In genomic region chr12:98572010-98572409, GRCh38 we compare ENCODE assay signal across 10 cellular contexts. TPM values are rescaled to one million over a fixed set of nuclear protein-coding genes. Genes with fewer than 3 reads are reported as not detected.
A peak's percentile ranks its signal among the peaks of the same experiment; 100 is the strongest.
DNase-seq lines count a peak whose midpoint lies in the region; ATAC-seq and TF ChIP-seq lines count a peak whose summit lies in the region.
"Had no signal": no experiment of that assay in that cellular context is flagged by ENCODE, and none has a peak within 500 bp of the region (broad histone marks: within the 10 kb centered on the region; RNA-seq: fewer than 3 reads in every experiment).

No MANE protein-coding gene starts in this region.

- no peak overlapping the region for H3K4me3 ChIP-seq in OCI-LY7 (ENCODE audit: low read depth, low read length, poor library complexity, severe bottlenecking)
- no peak overlapping the region for H3K4me3 ChIP-seq in epithelial cell of proximal tubule (ENCODE audit: low read depth, low read length)
- H3K4me3 ChIP-seq in upper lobe of right lung: no peak overlapping the region
- H3K4me3 ChIP-seq in testis: no peak overlapping the region
- H3K4me3 ChIP-seq: BLaER1 had no signal

- H3K4me2 ChIP-seq in OCI-LY7 (ENCODE audit: low read length): no peak overlapping the region
- H3K4me2 ChIP-seq: BLaER1 had no signal

- H4K20me1 ChIP-seq in OCI-LY7 (ENCODE audit: insufficient read depth, low read length): no peaks in the 10 kb centered on the region
- H4K20me1 ChIP-seq: BLaER1 had no signal

- no peaks in the 10 kb centered on the region for H3K9me2 ChIP-seq in OCI-LY7 (ENCODE audit: insufficient read depth, low read length)

- WGBS in testis, 2 donors: 80 to 82% methylated on average over 2 of the region's 2 CpGs

- TF ChIP-seq CTCF in OCI-LY7 (conservative IDR thresholded peaks at IDR 0.05; ENCODE audit: low read length) (peak; percentile 74), epithelial cell of proximal tubule (conservative IDR thresholded peaks at IDR 0.05; ENCODE audit: low read depth, low read length) (peak; percentile 46), upper lobe of right lung (IDR thresholded peaks at IDR 0.05) (peak; percentile 10), testis (IDR thresholded peaks at IDR 0.05) (peak in 1 of 3 experiments; percentile 25)

- H3K27me3 ChIP-seq in upper lobe of right lung (no peaks in the 10 kb centered on the region), testis (no peaks in the 10 kb centered on the region)
- H3K27me3 ChIP-seq: BLaER1 had no signal

- intact Hi-C loops in left ventricle myocardium superior (cut with micrococcal nuclease): no loop called here
- intact Hi-C loops in left cardiac atrium (cut with DNase I): no loop called here
- intact Hi-C loops in OCI-LY7 (cut with micrococcal nuclease; ENCODE audit: unreplicated experiment): no loop called here
- intact Hi-C loops in upper lobe of right lung (cut with DNase I): no loop called here
- intact Hi-C loops in testis (cut with DNase I; ENCODE audit: low total_unique reads): no loop called here

- DNase-seq in left ventricle myocardium superior (no peak), left cardiac atrium (no peak), OCI-LY7 (ENCODE audit: low spot score) (peak; percentile 28), epithelial cell of proximal tubule (ENCODE audit: low read depth) (no peak), upper lobe of right lung (no peak), mucosa of gallbladder (ENCODE audit: low spot score) (no peak), testis (no peak)
- no peak for DNase-seq in stimulated activated CD4-positive, alpha-beta T cell treated with anti-CD3 and anti-CD28 coated beads, Interleukin-2, amount 100 ng/mL, for 24 hours
- DNase-seq: activated gamma-delta T cell treated with Interleukin-2 at 50 U/mL for 16 hours had no signal

- no peaks in the 10 kb centered on the region for H3K79me2 ChIP-seq in OCI-LY7 (ENCODE audit: insufficient read depth, low read depth, low read length)

- H3K9me3 ChIP-seq in OCI-LY7 (ENCODE audit: low read length): no peaks in the 10 kb centered on the region
- H3K9me3 ChIP-seq in upper lobe of right lung: no peaks in the 10 kb centered on the region
- no peaks in the 10 kb centered on the region for H3K9me3 ChIP-seq in testis
- H3K9me3 ChIP-seq: BLaER1 had no signal

- H3K27ac ChIP-seq in OCI-LY7 (ENCODE audit: low read depth, low read length, poor library complexity, severe bottlenecking): no peak overlapping the region
- no peak overlapping the region for H3K27ac ChIP-seq in upper lobe of right lung
- H3K27ac ChIP-seq in testis: no peak overlapping the region
- H3K27ac ChIP-seq: BLaER1 had no signal

- POLR2A ChIA-PET in OCI-LY7 (lab: Charles Lee): interaction anchor here (0.6 to 1.5 kb wide), 3 partner anchors 14 to 31 kb away, joined by 3 to 6 read pairs (median 4); partner anchors contain the start of gene SLC25A3

- CTCF ChIA-PET in OCI-LY7 (lab: Charles Lee; ENCODE audit: unreplicated experiment): no interaction called here

- no peak for TF ChIP-seq POLR2A in testis (IDR thresholded peaks at IDR 0.05)

- ATAC-seq in left ventricle myocardium superior: peak; percentile 55
- ATAC-seq in left cardiac atrium: no peak
- ATAC-seq in upper lobe of right lung: no peak

- H3K36me3 ChIP-seq in OCI-LY7 (ENCODE audit: insufficient read depth, low read length) (no peaks in the 10 kb centered on the region), upper lobe of right lung (no peaks in the 10 kb centered on the region), testis (ENCODE audit: low read depth, missing control alignments) (no peaks in the 10 kb centered on the region)
- H3K36me3 ChIP-seq: BLaER1 had no signal

- H3K4me1 ChIP-seq in OCI-LY7 (ENCODE audit: insufficient read depth, low read length, poor library complexity, severe bottlenecking): no peaks in the 10 kb centered on the region
- no peaks in the 10 kb centered on the region for H3K4me1 ChIP-seq in upper lobe of right lung
- H3K4me1 ChIP-seq in testis: no peaks in the 10 kb centered on the region
- H3K4me1 ChIP-seq: BLaER1 had no signal

- BruUV-seq in OCI-LY7 (replicated peaks; lab: Mats Ljungman, UMichigan): no TSS peak

- no peak overlapping the region for H2AFZ ChIP-seq in OCI-LY7 (ENCODE audit: low read length)

RNA-seq across cellular contexts. Expression of gene SLC25A3, which starts 21.5 kb away (rescaled TPM):
- total RNA-seq in left ventricle myocardium superior (1,843 TPM), left cardiac atrium (1,000 to 10,000 TPM in 1 of 2 donors, 100 to 1,000 TPM in 1; 988 to 1,201 TPM), OCI-LY7 (2022) (440 and 476 TPM in 2 replicates), epithelial cell of proximal tubule (671 and 903 TPM in 2 replicates), upper lobe of right lung (355 TPM), mucosa of gallbladder (399 TPM), testis (100 to 1,000 TPM; 202 to 273 TPM)
- 332 and 355 TPM in 2 replicates for total RNA-seq in OCI-LY7 (2014; rRNA removed; shearing (Covaris generic))
- polyA plus RNA-seq in testis (ENCODE audit: insufficient read depth, low read depth, low replicate concordance): 251 TPM

RNA-seq across cellular contexts. Expression of gene TMPO, which starts 56.6 kb away (rescaled TPM):
- total RNA-seq in left ventricle myocardium superior (16.2 TPM), left cardiac atrium (10 to 100 TPM; 16.8 to 23.1 TPM), OCI-LY7 (2022) (389 and 436 TPM in 2 replicates), epithelial cell of proximal tubule (171 and 232 TPM in 2 replicates), upper lobe of right lung (63.1 TPM), mucosa of gallbladder (70.1 TPM), testis (10 to 100 TPM; 76.5 to 77.1 TPM)
- 377 and 402 TPM in 2 replicates for total RNA-seq in OCI-LY7 (2014; rRNA removed; shearing (Covaris generic))
- 61.3 TPM for polyA plus RNA-seq in testis (ENCODE audit: insufficient read depth, low read depth, low replicate concordance)
